In the genomic region with DNA sequence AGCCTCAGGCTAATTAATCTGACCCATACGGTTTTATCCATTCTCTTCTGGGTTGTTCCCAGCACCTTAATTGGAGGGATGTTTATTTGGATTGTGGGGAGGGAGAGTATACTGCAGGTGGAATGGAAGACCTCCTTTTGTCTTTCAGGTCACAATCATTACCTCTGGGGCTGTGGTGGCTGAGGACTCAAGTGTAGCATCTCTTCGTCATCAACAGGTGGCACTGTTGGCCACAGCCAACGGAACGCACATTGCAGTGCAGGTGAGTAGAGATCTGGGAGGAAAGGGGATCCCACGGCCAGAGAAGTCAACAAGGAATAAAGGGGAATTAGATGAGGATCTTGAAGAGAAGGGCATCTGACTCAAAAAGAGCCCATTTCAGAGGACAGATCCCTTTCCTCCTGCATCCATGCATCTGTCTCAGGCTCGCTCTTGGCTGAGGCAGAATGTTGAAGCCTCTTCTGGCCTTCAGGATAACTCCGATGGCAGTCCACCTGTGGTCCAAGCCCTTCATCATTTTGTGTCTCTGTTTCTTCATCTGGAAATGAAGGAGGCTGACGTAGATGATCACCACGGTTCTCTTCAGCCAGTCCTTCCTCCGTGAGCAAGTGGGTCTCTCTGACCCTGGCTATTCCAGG, we compare ENCODE assay signal across 8 cellular contexts. TPM values are rescaled to one million over a fixed set of nuclear protein-coding genes. Genes with fewer than 3 reads are reported as not detected.
A peak's percentile ranks its signal among the peaks of the same experiment; 100 is the strongest.
DNase-seq lines count a peak whose midpoint lies in the region; ATAC-seq and TF ChIP-seq lines count a peak whose summit lies in the region.

No MANE protein-coding gene starts in this region.

- ATAC-seq in GM19463 (IDR thresholded peaks at IDR 0.05; ENCODE audit: unreplicated experiment) (no peak), GM18520 (IDR thresholded peaks at IDR 0.05; ENCODE audit: unreplicated experiment) (no peak)

- peak; percentile 67 for TF ChIP-seq CTCF in RWPE1 (conservative IDR thresholded peaks at IDR 0.05; ENCODE audit: low read depth)

- CTCF ChIA-PET in RWPE1 (lab: Yijun Ruan, JAX), result interaction anchor here (0.6 to 0.8 kb wide), 2 partner anchors 13 to 33 kb away, joined by 3 read pairs; no protein-coding TSS in a partner anchor

- peaks cover 15 to 17% of the 10 kb centered on the region in 2 donors for H3K4me1 Mint-ChIP-seq in immature natural killer cell

- no peak overlapping the region for H3K4me3 Mint-ChIP-seq in immature natural killer cell

- H3K9me3 Mint-ChIP-seq in immature natural killer cell, result no peaks in the 10 kb centered on the region

- peak overlapping the region in 4 of 6 donors; percentile 31 to 79 (median 69) for H3K27ac Mint-ChIP-seq in immature natural killer cell

- H3K27ac ChIP-seq in RWPE1, result peak overlapping the region; percentile 93; the same call in 1 of the 2 replicates

- POLR2A ChIA-PET in RWPE1 (lab: Yijun Ruan, JAX; ENCODE audit: low non-redundant PET), result no interaction called here

- DNase-seq in COR-L47 (lab: John Stamatoyannopoulos, UW), result peak; percentile 57
- peak; percentile 61 for DNase-seq in HT-29 (ENCODE audit: low spot score)
- peak; percentile 44 for DNase-seq in RWPE1 (ENCODE audit: low spot score)
- DNase-seq in astrocyte of the hippocampus (ENCODE audit: low read depth, low spot score), result peak; percentile 73
- peak in 2 of 3 donors; percentile 25 to 43 for DNase-seq in immature natural killer cell
- DNase-seq in stimulated activated naive CD4-positive, alpha-beta T cell (lab: John Stamatoyannopoulos, UW), result peak in 5 of 6 experiments; percentile 13 to 58 (median 40)

- peaks cover 19 to 33% (median 25%) of the 10 kb centered on the region in 3 donors for H3K36me3 Mint-ChIP-seq in immature natural killer cell

- H3K27me3 Mint-ChIP-seq in immature natural killer cell (ENCODE audit: low read depth in 3 of 3), result peaks cover 0 to 2% (median 0%) of the 10 kb centered on the region in 3 donors

RNA-seq across cellular contexts. Expression of a gene that starts 3.2 kb away (rescaled TPM):
- total RNA-seq in HT-29 (2014; rRNA removed; shearing (Covaris generic)), result 2.0 and 3.2 TPM in 2 replicates
- 100 to 1,000 TPM in 1 of 3 donors, 10 to 100 TPM in 2; 90.7 to 226 (median 95.1) TPM for polyA plus RNA-seq in immature natural killer cell

RNA-seq across cellular contexts. Expression of a gene that starts 34.9 kb away (rescaled TPM):
- total RNA-seq in HT-29 (2014; rRNA removed; shearing (Covaris generic)), result 19.5 and 23.1 TPM in 2 replicates
- 10 to 100 TPM; 20.7 to 30.5 (median 27.9) TPM for polyA plus RNA-seq in immature natural killer cell

RNA-seq across cellular contexts. Expression of a gene that starts 47.9 kb away (rescaled TPM):
- 10.1 and 13.7 TPM in 2 replicates for total RNA-seq in HT-29 (2014; rRNA removed; shearing (Covaris generic))
- 1 to 10 TPM in 2 of 3 donors, under 1 TPM in 1; 0.98 to 6.0 (median 2.0) TPM for polyA plus RNA-seq in immature natural killer cell
